ENCODE assay signal across 22 cellular contexts in the genomic region with DNA sequence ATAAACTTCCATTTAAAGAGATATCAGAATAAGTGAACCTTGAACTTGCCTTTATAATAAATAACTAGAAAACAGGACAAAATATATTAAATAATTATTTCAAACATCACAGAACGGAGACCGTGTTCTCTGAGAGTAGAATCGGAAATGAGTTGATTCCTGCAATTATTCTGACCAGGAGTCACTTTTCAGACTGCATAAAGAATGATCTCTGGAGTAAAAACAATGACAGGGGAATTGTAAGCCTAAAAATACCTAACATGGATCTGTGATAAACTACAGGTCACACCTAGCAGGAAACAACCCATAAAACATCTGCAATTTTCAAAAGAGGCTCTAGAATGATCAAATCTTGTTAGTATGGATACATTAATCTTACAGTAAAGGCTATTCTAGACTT.
"Had no signal": no experiment of that assay in that cellular context is flagged by ENCODE, and none has a peak within 500 bp of the region (broad histone marks: within the 10 kb centered on the region; RNA-seq: fewer than 3 reads in every experiment).

No MANE protein-coding gene starts in this region.

- H3K27ac ChIP-seq: esophagus muscularis mucosa, prostate gland, right atrium auricular region, sigmoid colon, stomach, thyroid gland had no signal

- H3K4me3 ChIP-seq: esophagus muscularis mucosa, prostate gland, right atrium auricular region, sigmoid colon, stomach, thyroid gland had no signal

- ATAC-seq: left lobe of liver; naive thymus-derived CD8-positive, alpha-beta T cell; stimulated activated effector memory CD8-positive, alpha-beta T cell treated with anti-CD3 and anti-CD28 coated beads, Interleukin-12 subunit alpha, Interleukin-12 subunit beta, amount 100 ng/mL, for 72 hours had no signal

- H3K9me3 ChIP-seq: esophagus muscularis mucosa, prostate gland, right atrium auricular region, sigmoid colon, thyroid gland had no signal

- H3K27me3 ChIP-seq: esophagus muscularis mucosa, right atrium auricular region, sigmoid colon, stomach, thyroid gland had no signal

- H3K36me3 ChIP-seq: esophagus muscularis mucosa, prostate gland, right atrium auricular region, sigmoid colon, stomach, thyroid gland had no signal

- H3K4me1 ChIP-seq: prostate gland, right atrium auricular region, sigmoid colon, stomach, thyroid gland had no signal

- DNase-seq: cerebellar nuclear complex; cortex of kidney; effector CD8-positive, alpha-beta T cell; endodermal cell; foreskin melanocyte; hypothalamus; immature natural killer cell; islet precursor cell; naive thymus-derived CD8-positive, alpha-beta T cell; nephron progenitor cell; nucleus accumbens; sigmoid colon; stimulated activated CD4-positive, alpha-beta T cell treated with anti-CD3 and anti-CD28 coated beads, Interleukin-2, amount 100 ng/mL, for 24 hours; stimulated activated CD4-positive, alpha-beta T cell treated with anti-CD3 and anti-CD28 coated beads, Interleukin-4, amount 100 ng/mL, for 24 hours; stimulated activated naive CD4-positive, alpha-beta T cell treated with Interleukin-2 at 50 U/mL for 16 hours; stomach; thyroid gland had no signal
